In genomic region chr6:167221408-167222201, GRCh38 we compare ENCODE assay signal across 18 cellular contexts.
A peak's percentile ranks its signal among the peaks of the same experiment; 100 is the strongest.
DNase-seq lines count a peak whose midpoint lies in the region; ATAC-seq, FAIRE-seq and TF ChIP-seq lines count a peak whose summit lies in the region.
"Had no signal": no experiment of that assay in that cellular context is flagged by ENCODE, and none has a peak within 500 bp of the region (broad histone marks: within the 10 kb centered on the region; RNA-seq: fewer than 3 reads in every experiment).

No MANE protein-coding gene starts in this region.

- BruUV-seq in A673 (replicated peaks; lab: Mats Ljungman, UMichigan) = no TSS peak

- peak overlapping the region; percentile 7; the same call in 1 of the 2 replicates for H2AK5ac ChIP-seq in H1 (ENCODE audit: low read depth, low read length)

- H3K18ac ChIP-seq in H1 (ENCODE audit: extremely low read depth, low read length) = peak overlapping the region; percentile 78

- CTCF ChIA-PET in H1 (lab: Charles Lee; ENCODE audit: partially characterized antibody) = interaction anchor here (0.7 to 4.3 kb wide), 10 partner anchors 9 to 129 kb away, joined by 3 to 27 read pairs (median 6); no protein-coding TSS in a partner anchor
- CTCF ChIA-PET in A673 (lab: Charles Lee) = interaction anchor here (0.6 kb wide), 1 partner anchor 594 kb away, joined by 8 read pairs; no protein-coding TSS in a partner anchor

- no peaks in the 10 kb centered on the region for H3K9me3 Mint-ChIP-seq in stimulated activated naive CD8-positive, alpha-beta T cell treated with anti-CD3 and anti-CD28 coated beads, Interleukin-15, amount 100 ng/mL, for 72 hours
- H3K9me3 Mint-ChIP-seq: H9 had no signal

- no peak overlapping the region for H2BK120ac ChIP-seq in H1 (replicated peaks; ENCODE audit: low read depth, low read length)

- no peak overlapping the region for H3K4me2 ChIP-seq in H1 (ENCODE audit: insufficient read depth in 1 of 2, low read depth in 2 of 2, low read length in 2 of 2)
- H3K4me2 ChIP-seq: A549 had no signal

- no peak overlapping the region for H3K56ac ChIP-seq in H1 (replicated peaks; ENCODE audit: insufficient read length, low read depth, low read length)

- no peak overlapping the region for H4K8ac ChIP-seq in H1 (ENCODE audit: extremely low read depth, insufficient read depth, low read length)

- peak overlapping the region; percentile 24 for H2BK20ac ChIP-seq in H1 (ENCODE audit: low read length)

- 79% methylated on average over 17 of the region's 19 CpGs; no CpG with 5 or more reads in 1 of the 2 experiments for WGBS in H1 (ENCODE audit: extremely low coverage in 1 of 2, insufficient coverage in 1 of 2, insufficient read length in 1 of 2, insufficient replicate concordance in 2 of 2, low coverage in 1 of 2, low lambda C conversion rate in 2 of 2, missing lambda C conversion rate in 1 of 2), 2 experiments

- H2AFZ ChIP-seq in H1 (ENCODE audit: low read length) = no peak overlapping the region

- H3K4me3 Mint-ChIP-seq in stimulated activated naive CD8-positive, alpha-beta T cell treated with anti-CD3 and anti-CD28 coated beads, Interleukin-15, amount 100 ng/mL, for 72 hours = no peak overlapping the region
- H3K4me3 Mint-ChIP-seq: H9 had no signal

- peak; percentile 24 for ATAC-seq in stimulated activated naive CD8-positive, alpha-beta T cell treated with anti-CD3 and anti-CD28 coated beads, Interleukin-15, amount 100 ng/mL, for 72 hours
- ATAC-seq in stimulated activated naive CD8-positive, alpha-beta T cell treated with anti-CD3 and anti-CD28 coated beads, Interleukin-15, Interleukin-2, amounts not matched to agents 100 U/mL and 50 U/mL, for 24 hours = no peak
- ATAC-seq in omental fat pad (ENCODE audit: low FRiP score) = peak; percentile 35
- ATAC-seq: A549 had no signal

- TF ChIP-seq CTCF in H1 (IDR thresholded peaks at IDR 0.05; ENCODE audit: control extremely low read depth in 1 of 3, insufficient read depth in 1 of 3, low read depth in 1 of 3, low read length in 3 of 3) (no peak), omental fat pad (IDR thresholded peaks at IDR 0.05) (no peak), A673 (conservative IDR thresholded peaks at IDR 0.05; ENCODE audit: low read depth, low read length) (no peak)

- H3K27me3 ChIP-seq in H1 (replicated peaks in 1 of 4; ENCODE audit: control insufficient read depth in 3 of 4, extremely low read depth in 1 of 4, insufficient read depth in 3 of 4, low read length in 3 of 4) = peaks cover 0 to 3% (median 0%) of the 10 kb centered on the region in 4 experiments; a peak in 3 of 7 replicates
- no peaks in the 10 kb centered on the region for H3K27me3 ChIP-seq in A673 (replicated peaks; ENCODE audit: insufficient read depth, low read depth, low read length, poor library complexity)

- intact Hi-C loops in A673 (cut with micrococcal nuclease; ENCODE audit: unreplicated experiment) = loop anchor here (2.0 to 10.0 kb wide), 2 partner anchors 63 to 673 kb away; no protein-coding TSS in a partner anchor

- H3K27ac ChIP-seq in H1 (ENCODE audit: low read depth, low read length) = no peak overlapping the region
- H3K27ac ChIP-seq in A673 (ENCODE audit: low read depth, low read length, poor library complexity, severe bottlenecking) = no peak overlapping the region
- H3K27ac ChIP-seq: A549 had no signal

- DNase-seq in stimulated activated naive CD8-positive, alpha-beta T cell treated with anti-CD3 and anti-CD28 coated beads, Interleukin-15, amount 100 ng/mL, for 72 hours = no peak
- DNase-seq in stimulated activated naive CD8-positive, alpha-beta T cell treated with anti-CD3 and anti-CD28 coated beads, Interleukin-15, Interleukin-2, amounts not matched to agents 100 U/mL and 50 U/mL, for 24 hours = no peak
- no peak for DNase-seq in H1 (ENCODE audit: low read depth in 1 of 2, low spot score in 2 of 2)
- no peak for DNase-seq in omental fat pad (ENCODE audit: low spot score)
- DNase-seq in A673 (ENCODE audit: low spot score) = no peak
- no peak for DNase-seq in inferior parietal cortex (ENCODE audit: extremely low spot score)
- no peak for DNase-seq in globus pallidus (ENCODE audit: low spot score)
- DNase-seq: DND-41; GF-D8; H9; IMR-90; NCI-H1105 treated with DMSO at 0.1 percent for 48 hours; NCI-H1694 treated with DMSO at 0.1 percent for 48 hours; NCI-H345; NCI-H526 treated with DMSO at 0.1 percent for 48 hours; NK-92 treated with Interleukin-12 subunit alpha and Interleukin-12 subunit beta, amount 100 ng/mL, for 24 hours; RPMI8226 had no signal

- TF ChIP-seq EP300 in H1 (IDR thresholded peaks at IDR 0.05; ENCODE audit: borderline replicate concordance in 1 of 2, low read depth in 2 of 2, low read length in 2 of 2) = no peak

- peak overlapping the region; percentile 70; the same call in 1 of the 2 replicates for H2BK12ac ChIP-seq in H1 (ENCODE audit: low read depth, low read length)

- no peaks in the 10 kb centered on the region for H3K9me3 ChIP-seq in H1 (ENCODE audit: insufficient read depth in 2 of 2, low read depth in 1 of 2, low read length in 1 of 2)
- no peaks in the 10 kb centered on the region for H3K9me3 ChIP-seq in A673 (ENCODE audit: low read depth, low read length, poor library complexity, severe bottlenecking)
- H3K9me3 ChIP-seq: A549 had no signal

- H3K79me2 ChIP-seq in H1 (ENCODE audit: control insufficient read depth in 1 of 2, insufficient read depth in 2 of 2, low read length in 2 of 2) = peaks cover 0 to 5% of the 10 kb centered on the region in 2 experiments; a peak in 1 of 4 replicates

- TF ChIP-seq RAD21 in H1 (IDR thresholded peaks at IDR 0.05 in 1 of 2, conservative IDR thresholded peaks at IDR 0.05 in 1 of 2; ENCODE audit: low read depth in 2 of 2, low read length in 2 of 2) = no peak

- H4K5ac ChIP-seq in H1 (ENCODE audit: insufficient read length, low read depth, low read length) = no peak overlapping the region

- peak overlapping the region; percentile 12; the same call in 1 of the 2 replicates for H2BK5ac ChIP-seq in H1 (ENCODE audit: low read depth, low read length)

- peak overlapping the region; percentile 95 for H4K91ac ChIP-seq in H1 (replicated peaks; ENCODE audit: insufficient read length, low read length)

- H3K9ac ChIP-seq in H1 (replicated peaks in 1 of 4; ENCODE audit: extremely low read depth in 1 of 4, low read depth in 3 of 4, low read length in 3 of 4) = no peak overlapping the region

- H3K4me1 ChIP-seq in H1 (replicated peaks in 1 of 4; ENCODE audit: control insufficient read depth in 3 of 4, insufficient read depth in 4 of 4, low read length in 3 of 4) (peaks cover 3 to 32% (median 18%) of the 10 kb centered on the region in 4 experiments), A673 (ENCODE audit: insufficient read depth, low read length, poor library complexity, severe bottlenecking) (no peaks in the 10 kb centered on the region)
- H3K4me1 ChIP-seq: A549 had no signal

- no peak for TF ChIP-seq POLR2A in H1 (IDR thresholded peaks at IDR 0.05; ENCODE audit: control extremely low read depth in 1 of 2, low read depth in 2 of 2, low read length in 2 of 2)

- H3K4me1 Mint-ChIP-seq in stimulated activated naive CD8-positive, alpha-beta T cell treated with anti-CD3 and anti-CD28 coated beads, Interleukin-15, amount 100 ng/mL, for 72 hours = no peaks in the 10 kb centered on the region

- H3K4me3 ChIP-seq in H1 (ENCODE audit: extremely low read depth in 1 of 4, insufficient read depth in 2 of 4, low read depth in 3 of 4, low read length in 4 of 4) = no peak overlapping the region
- no peak overlapping the region for H3K4me3 ChIP-seq in A673 (ENCODE audit: low read depth, low read length, poor library complexity, severe bottlenecking)
- H3K4me3 ChIP-seq: A549 had no signal

- no peak overlapping the region for H3K27ac Mint-ChIP-seq in stimulated activated naive CD8-positive, alpha-beta T cell treated with anti-CD3 and anti-CD28 coated beads, Interleukin-15, amount 100 ng/mL, for 72 hours

- peak overlapping the region; percentile 96 for H3K14ac ChIP-seq in H1 (ENCODE audit: insufficient read length)

- no peaks in the 10 kb centered on the region for H3K36me3 ChIP-seq in H1 (ENCODE audit: control insufficient read depth in 2 of 4, insufficient read depth in 4 of 4, low read length in 3 of 4)
- H3K36me3 ChIP-seq in A673 (ENCODE audit: insufficient read depth, low read length, poor library complexity, severe bottlenecking) = no peaks in the 10 kb centered on the region

- POLR2A ChIA-PET in H1 (lab: Charles Lee; ENCODE audit: partially characterized antibody) = interaction anchor here (1.0 kb wide), 1 partner anchor 8 kb away, joined by 3 read pairs; no protein-coding TSS in a partner anchor
- POLR2A ChIA-PET in A673 (lab: Charles Lee; ENCODE audit: low non-redundant PET) = no interaction called here

- peak overlapping the region; percentile 10; the same call in 1 of the 2 replicates for H2BK15ac ChIP-seq in H1 (ENCODE audit: low read length)

- peak overlapping the region; percentile 99 for H3K4ac ChIP-seq in H1 (replicated peaks; ENCODE audit: insufficient read length, low read depth, low read length)

- FAIRE-seq in H1 (lab: Jason Lieb, UNC) = no peak
- FAIRE-seq: A549 had no signal

- no peaks in the 10 kb centered on the region for H3K23me2 ChIP-seq in H1 (ENCODE audit: low read depth, low read length)

- no peaks in the 10 kb centered on the region for H4K20me1 ChIP-seq in H1 (replicated peaks in 1 of 2; ENCODE audit: control insufficient read depth in 1 of 2, insufficient read depth in 2 of 2, low read length in 2 of 2)

- H3K27me3 Mint-ChIP-seq in stimulated activated naive CD8-positive, alpha-beta T cell treated with anti-CD3 and anti-CD28 coated beads, Interleukin-15, amount 100 ng/mL, for 72 hours = peaks cover 10% of the 10 kb centered on the region

- H3K23ac ChIP-seq in H1 (ENCODE audit: insufficient read length) = no peak overlapping the region

- no peaks in the 10 kb centered on the region for H3K79me1 ChIP-seq in H1 (ENCODE audit: low read depth, low read length)

TF ChIP-seq in H1, 55 proteins besides CTCF, POLR2A, EP300 and RAD21 (continues in another document):
- TF ChIP-seq USF2 (IDR thresholded peaks at IDR 0.05; ENCODE audit: low read length) (no peak), E2F6 (IDR thresholded peaks at IDR 0.05) (no peak), BRCA1 (IDR thresholded peaks at IDR 0.05; ENCODE audit: low read depth, low read length) (no peak), NRF1 (IDR thresholded peaks at IDR 0.05; ENCODE audit: low read depth, low read length) (no peak), SIX5 (IDR thresholded peaks at IDR 0.05; ENCODE audit: low read depth, low read length) (no peak)
